30 cellular contexts compared by ENCODE assay signal in genomic region chr5:147713550-147714295, GRCh38.
A peak's percentile ranks its signal among the peaks of the same experiment; 100 is the strongest.
DNase-seq lines count a peak whose midpoint lies in the region; ATAC-seq and TF ChIP-seq lines count a peak whose summit lies in the region.
"Had no signal": no experiment of that assay in that cellular context is flagged by ENCODE, and none has a peak within 500 bp of the region (broad histone marks: within the 10 kb centered on the region; RNA-seq: fewer than 3 reads in every experiment).

No MANE protein-coding gene starts in this region.

- peak overlapping the region in 2 of 7 donors; percentile 27 to 64 for H3K27ac Mint-ChIP-seq in CD14-positive monocyte
- H3K27ac Mint-ChIP-seq in naive B cell, result peak overlapping the region in 2 of 6 donors; percentile 46 to 67
- H3K27ac Mint-ChIP-seq: activated T-helper 17 cell treated with anti-CD3 and anti-CD28 coated beads, Interleukin-2, amount 50 U/mL, for 72 hours; CD4-positive, CD25-positive, alpha-beta regulatory T cell; endodermal cell; stimulated activated memory B cell treated with anti-CD40 and anti-IgM and Interleukin-4, amounts not matched to agents 10 μg/mL and 1 μg/mL and 100 μg/mL, for 72 hours had no signal

- H3K4me3 ChIP-seq in HUES48 (ENCODE audit: low read depth, low read length), result no peak overlapping the region
- H3K4me3 ChIP-seq in astrocyte of the spinal cord (ENCODE audit: low read depth, low read length), result peak overlapping the region; percentile 15
- H3K4me3 ChIP-seq: coronary artery, esophagus muscularis mucosa, heart right ventricle, K562, Peyer's patch, suprapubic skin had no signal

- H3K27me3 ChIP-seq in HUES48 (ENCODE audit: control insufficient read depth, insufficient read depth, low read length), result no peaks in the 10 kb centered on the region
- H3K27me3 ChIP-seq: esophagus muscularis mucosa, Peyer's patch, suprapubic skin had no signal

- no peak overlapping the region for H3K27ac ChIP-seq in HUES48 (ENCODE audit: low read depth, low read length)
- H3K27ac ChIP-seq: coronary artery, esophagus muscularis mucosa, heart right ventricle, Peyer's patch, suprapubic skin had no signal

- in situ Hi-C loops in astrocyte of the spinal cord (cut with HindIII; ENCODE audit: low sequenced_read_pairs), result no loop called here

- H3K9me3 ChIP-seq in HUES48 (ENCODE audit: control insufficient read depth, insufficient read depth, low read length), result no peaks in the 10 kb centered on the region
- H3K9me3 ChIP-seq: esophagus muscularis mucosa, heart right ventricle, Peyer's patch, suprapubic skin had no signal

- H3K4me1 Mint-ChIP-seq in CD14-positive monocyte (peaks cover 12% of the 10 kb centered on the region), naive B cell (peaks cover 0 to 18% (median 0%) of the 10 kb centered on the region in 3 donors)
- H3K4me1 Mint-ChIP-seq: activated T-helper 17 cell treated with anti-CD3 and anti-CD28 coated beads, Interleukin-2, amount 50 U/mL, for 72 hours; CD4-positive, CD25-positive, alpha-beta regulatory T cell; neural crest cell; stimulated activated memory B cell treated with anti-CD40 and anti-IgM and Interleukin-4, amounts not matched to agents 10 μg/mL and 1 μg/mL and 100 μg/mL, for 72 hours had no signal

- peak overlapping the region; percentile 50; the same call in 1 of the 2 replicates for H3K9ac ChIP-seq in HUES48 (ENCODE audit: low read depth, low read length)

- peaks cover 0 to 2% (median 0%) of the 10 kb centered on the region in 7 donors for H3K9me3 Mint-ChIP-seq in CD14-positive monocyte
- H3K9me3 Mint-ChIP-seq in naive B cell, result peaks cover 0 to 2% (median 0%) of the 10 kb centered on the region in 7 donors
- H3K9me3 Mint-ChIP-seq: activated T-helper 17 cell treated with anti-CD3 and anti-CD28 coated beads, Interleukin-2, amount 50 U/mL, for 72 hours; endodermal cell; stimulated activated memory B cell treated with anti-CD40 and anti-IgM and Interleukin-4, amounts not matched to agents 10 μg/mL and 1 μg/mL and 100 μg/mL, for 72 hours had no signal

- H3K27me3 Mint-ChIP-seq in CD14-positive monocyte (ENCODE audit: low read depth in 3 of 3), result no peaks in the 10 kb centered on the region
- peaks cover 0 to 4% (median 0%) of the 10 kb centered on the region in 3 donors for H3K27me3 Mint-ChIP-seq in naive B cell
- H3K27me3 Mint-ChIP-seq: activated T-helper 17 cell treated with anti-CD3 and anti-CD28 coated beads, Interleukin-2, amount 50 U/mL, for 72 hours; CD4-positive, CD25-positive, alpha-beta regulatory T cell; stimulated activated memory B cell treated with anti-CD40 and anti-IgM and Interleukin-4, amounts not matched to agents 10 μg/mL and 1 μg/mL and 100 μg/mL, for 72 hours had no signal

- TF ChIP-seq CTCF in CD14-positive monocyte (IDR thresholded peaks at IDR 0.05) (no peak), astrocyte of the spinal cord (IDR thresholded peaks at IDR 0.05; ENCODE audit: low read depth, low read length) (no peak)

- H3K36me3 Mint-ChIP-seq in CD14-positive monocyte (no peaks in the 10 kb centered on the region), naive B cell (no peaks in the 10 kb centered on the region)
- H3K36me3 Mint-ChIP-seq: CD4-positive, CD25-positive, alpha-beta regulatory T cell; stimulated activated memory B cell treated with anti-CD40 and anti-IgM and Interleukin-4, amounts not matched to agents 10 μg/mL and 1 μg/mL and 100 μg/mL, for 72 hours had no signal

- ATAC-seq in naive B cell (ENCODE audit: low read depth in 2 of 2), result no peak
- ATAC-seq: activated T-helper 17 cell treated with anti-CD3 and anti-CD28 coated beads, Interleukin-2, amount 50 U/mL, for 72 hours; heart right ventricle; K562; sciatic nerve; stimulated activated memory B cell treated with anti-CD40 and anti-IgM and Interleukin-4, amounts not matched to agents 10 μg/mL and 1 μg/mL and 100 μg/mL, for 72 hours had no signal

- DNase-seq in CD14-positive monocyte (ENCODE audit: low spot score) (no peak), astrocyte of the spinal cord (ENCODE audit: low read depth, low spot score) (no peak), naive B cell (no peak), HuH-7 (ENCODE audit: low spot score) (no peak), NCI-H128 (lab: John Stamatoyannopoulos, UW; ENCODE audit: unreplicated experiment) (no peak), NCI-H2196 treated with DMSO at 0.1 percent for 48 hours (lab: John Stamatoyannopoulos, UW; ENCODE audit: unreplicated experiment) (no peak), SKM-1 treated with dmso at 0.1 percent for 144 hours (lab: John Stamatoyannopoulos, UW; ENCODE audit: unreplicated experiment) (no peak)
- DNase-seq: activated CD4-positive, alpha-beta T cell treated with anti-CD3 and anti-CD28 coated beads, Interleukin-2, amount 50 U/mL, for 4 hours; activated naive CD4-positive, alpha-beta T cell treated with anti-CD3 and anti-CD28 coated beads, Interleukin-2, amount 50 U/mL, for 16 hours; CD4-positive, CD25-positive, alpha-beta regulatory T cell; DMS 273 treated with DMSO at 0.1 percent for 48 hours; endodermal cell; foreskin melanocyte; heart right ventricle; mammary epithelial cell; NCI-H1436; NCI-H510A treated with DMSO at 0.1 percent for 48 hours; Peyer's patch; SIG-M5; stimulated activated CD4-positive, alpha-beta T cell treated with anti-CD3 and anti-CD28 coated beads, Interleukin-4, amount 100 ng/mL, for 4 hours; T1000 had no signal

- H3K36me3 ChIP-seq in HUES48 (ENCODE audit: control insufficient read depth, insufficient read depth, low read length), result no peaks in the 10 kb centered on the region
- H3K36me3 ChIP-seq: esophagus muscularis mucosa, heart right ventricle, Peyer's patch, suprapubic skin had no signal

- no peaks in the 10 kb centered on the region for H3K4me1 ChIP-seq in HUES48 (ENCODE audit: control insufficient read depth, insufficient read depth, low read length)
- H3K4me1 ChIP-seq: esophagus muscularis mucosa, heart right ventricle, Peyer's patch, suprapubic skin had no signal

- H3K4me3 Mint-ChIP-seq in CD14-positive monocyte, result peak overlapping the region; percentile 47 to 49
- H3K4me3 Mint-ChIP-seq in naive B cell, result peak overlapping the region in 5 of 8 donors; percentile 20 to 77 (median 71)
- H3K4me3 Mint-ChIP-seq: activated T-helper 17 cell treated with anti-CD3 and anti-CD28 coated beads, Interleukin-2, amount 50 U/mL, for 72 hours; CD4-positive, CD25-positive, alpha-beta regulatory T cell; endodermal cell; neural crest cell; stimulated activated memory B cell treated with anti-CD40 and anti-IgM and Interleukin-4, amounts not matched to agents 10 μg/mL and 1 μg/mL and 100 μg/mL, for 72 hours had no signal

- intact Hi-C loops in CD14-positive monocyte (cut with micrococcal nuclease), result no loop called here
